21 cellular contexts compared by ENCODE assay signal in genomic region chr9:127644428-127644827, GRCh38.
"Had no signal": no experiment of that assay in that cellular context is flagged by ENCODE, and none has a peak within 500 bp of the region (broad histone marks: within the 10 kb centered on the region; RNA-seq: fewer than 3 reads in every experiment).

No MANE protein-coding gene starts in this region.

- H3K36me3 ChIP-seq: adrenal gland, cardiac muscle cell, tibial artery, vagina had no signal

- H3K9me3 ChIP-seq: adrenal gland, tibial artery, vagina had no signal

- DNase-seq: activated CD4-positive, alpha-beta T cell treated with anti-CD3 and anti-CD28 coated beads, Interleukin-2, amount 50 U/mL, for 4 hours; activated CD4-positive, CD25-positive, alpha-beta regulatory T cell treated with anti-CD3 and anti-CD28 coated beads, Interleukin-2, amount 50 U/mL, for 72 hours; activated gamma-delta T cell; adrenal gland; erythroblast; head of caudate nucleus; kidney glomerular epithelial cell; midbrain; nephron progenitor cell; occipital lobe; retina; stimulated activated CD4-positive, alpha-beta T cell treated with anti-CD3 and anti-CD28 coated beads, Interleukin-12 subunit alpha, Interleukin-12 subunit beta, amount 100 ng/mL, for 4 hours; stimulated activated CD4-positive, alpha-beta T cell treated with anti-CD3 and anti-CD28 coated beads, Interleukin-1b, Interleukin-23, amount 100 ng/mL, for 48 hours; stimulated activated CD8-positive, alpha-beta memory T cell treated with anti-CD3 and anti-CD28 coated beads, Interleukin-4, amount 100 ng/mL, for 48 hours; stimulated activated naive CD4-positive, alpha-beta T cell; T-helper 17 cell; tibial artery had no signal

- ATAC-seq: activated naive CD4-positive, alpha-beta T cell treated with anti-CD3 and anti-CD28 coated beads, Interleukin-2, amount 50 U/mL, for 72 hours; T-helper 17 cell had no signal

- H3K4me3 ChIP-seq: adrenal gland, cardiac muscle cell, tibial artery, vagina had no signal

- H3K4me1 ChIP-seq: adrenal gland, tibial artery had no signal

- H3K27ac ChIP-seq: adrenal gland, cardiac muscle cell, tibial artery, vagina, VCaP had no signal

- H3K27me3 ChIP-seq: adrenal gland, cardiac muscle cell, tibial artery, vagina had no signal
